8 cellular contexts compared by ENCODE assay signal in genomic region chr18:36757081-36757480, GRCh38.
DNase-seq lines count a peak whose midpoint lies in the region; ATAC-seq and TF ChIP-seq lines count a peak whose summit lies in the region.

No MANE protein-coding gene starts in this region.

- no peak overlapping the region for H3K27ac ChIP-seq in neural progenitor cell

- no peaks in the 10 kb centered on the region for H3K4me1 Mint-ChIP-seq in neural progenitor cell
- no peaks in the 10 kb centered on the region for H3K4me1 Mint-ChIP-seq in stimulated activated effector memory CD8-positive, alpha-beta T cell treated with anti-CD3 and anti-CD28 coated beads, Interleukin-12 subunit alpha, Interleukin-12 subunit beta, amount 100 ng/mL, for 72 hours

- DNase-seq in COR-L47 (lab: John Stamatoyannopoulos, UW) (peak; percentile 48), HT-29 (ENCODE audit: low spot score) (peak; percentile 52), OCI-M1 (lab: John Stamatoyannopoulos, UW) (peak; percentile 57), erythroblast (lab: John Stamatoyannopoulos, UW) (peak; percentile 56 to 70), neural progenitor cell (ENCODE audit: low spot score) (peak; percentile 71)
- DNase-seq in stimulated activated effector memory CD8-positive, alpha-beta T cell treated with anti-CD3 and anti-CD28 coated beads, Interleukin-12 subunit alpha, Interleukin-12 subunit beta, amount 100 ng/mL, for 72 hours (ENCODE audit: low spot score in 2 of 2) = no peak

- no peak overlapping the region for H3K27ac Mint-ChIP-seq in neural progenitor cell
- no peak overlapping the region for H3K27ac Mint-ChIP-seq in stimulated activated effector memory CD8-positive, alpha-beta T cell treated with anti-CD3 and anti-CD28 coated beads, Interleukin-12 subunit alpha, Interleukin-12 subunit beta, amount 100 ng/mL, for 72 hours

- H3K4me3 ChIP-seq in neural progenitor cell = no peak overlapping the region

- peaks cover 8% of the 10 kb centered on the region for H3F3A ChIP-seq in neural progenitor cell (ENCODE audit: low read depth)

- no peaks in the 10 kb centered on the region for H3K4me1 ChIP-seq in neural progenitor cell

- peak; percentile 70 for TF ChIP-seq CTCF in neural progenitor cell (IDR thresholded peaks at IDR 0.05)

- no peak overlapping the region for H3K4me2 ChIP-seq in neural progenitor cell

- no peaks in the 10 kb centered on the region for H3K79me2 ChIP-seq in neural progenitor cell (ENCODE audit: low read depth)

- TF ChIP-seq POLR2A in erythroblast (IDR thresholded peaks at IDR 0.05; ENCODE audit: low read length) = no peak

- peaks cover 3% of the 10 kb centered on the region for H3K36me3 ChIP-seq in neural progenitor cell

- no peaks in the 10 kb centered on the region for H3K9me3 Mint-ChIP-seq in neural progenitor cell
- H3K9me3 Mint-ChIP-seq in stimulated activated effector memory CD8-positive, alpha-beta T cell treated with anti-CD3 and anti-CD28 coated beads, Interleukin-12 subunit alpha, Interleukin-12 subunit beta, amount 100 ng/mL, for 72 hours = no peaks in the 10 kb centered on the region

- H4K20me1 ChIP-seq in neural progenitor cell (ENCODE audit: low read depth) = no peaks in the 10 kb centered on the region

- no peak overlapping the region for H2AFZ ChIP-seq in neural progenitor cell (replicated peaks)

- ATAC-seq in GM18519 (IDR thresholded peaks at IDR 0.05; ENCODE audit: low FRiP score, unreplicated experiment) (no peak), HG02870 (IDR thresholded peaks at IDR 0.05; ENCODE audit: unreplicated experiment) (no peak)
- ATAC-seq in stimulated activated effector memory CD8-positive, alpha-beta T cell treated with anti-CD3 and anti-CD28 coated beads, Interleukin-12 subunit alpha, Interleukin-12 subunit beta, amount 100 ng/mL, for 72 hours = no peak

- peaks cover 22% of the 10 kb centered on the region for H3K36me3 Mint-ChIP-seq in neural progenitor cell
- H3K36me3 Mint-ChIP-seq in stimulated activated effector memory CD8-positive, alpha-beta T cell treated with anti-CD3 and anti-CD28 coated beads, Interleukin-12 subunit alpha, Interleukin-12 subunit beta, amount 100 ng/mL, for 72 hours = no peaks in the 10 kb centered on the region

- no peaks in the 10 kb centered on the region for H3K27me3 Mint-ChIP-seq in neural progenitor cell (ENCODE audit: insufficient read depth, low read depth)

- H3K9ac ChIP-seq in neural progenitor cell = no peak overlapping the region

- H3K4me3 Mint-ChIP-seq in neural progenitor cell = no peak overlapping the region
- no peak overlapping the region for H3K4me3 Mint-ChIP-seq in stimulated activated effector memory CD8-positive, alpha-beta T cell treated with anti-CD3 and anti-CD28 coated beads, Interleukin-12 subunit alpha, Interleukin-12 subunit beta, amount 100 ng/mL, for 72 hours

- no peaks in the 10 kb centered on the region for H3K27me3 ChIP-seq in neural progenitor cell

- H3K9me3 ChIP-seq in neural progenitor cell (ENCODE audit: low read depth) = no peaks in the 10 kb centered on the region

Comparison
In these comparisons a context has a peak if more than half of its experiments do, and no peak if none do; other contexts are left out.
1. DNase-seq: peak in COR-L47 (single experiment), HT-29 (single experiment), OCI-M1 (single experiment), erythroblast (2 of 2) and neural progenitor cell (single experiment); none in stimulated activated effector memory CD8-positive, alpha-beta T cell treated with anti-CD3 and anti-CD28 coated beads, Interleukin-12 subunit alpha, Interleukin-12 subunit beta, amount 100 ng/mL, for 72 hours (0 of 2).